ENCODE assay signal across 25 cellular contexts in genomic region chr4:157271166-157271869, GRCh38. TPM values are rescaled to one million over a fixed set of nuclear protein-coding genes. Genes with fewer than 3 reads are reported as not detected.
DNase-seq lines count a peak whose midpoint lies in the region; ATAC-seq and TF ChIP-seq lines count a peak whose summit lies in the region.
"Had no signal": no experiment of that assay in that cellular context is flagged by ENCODE, and none has a peak within 500 bp of the region (broad histone marks: within the 10 kb centered on the region; RNA-seq: fewer than 3 reads in every experiment).

No MANE protein-coding gene starts in this region.

- peaks cover 14% of the 10 kb centered on the region for H3K4me1 Mint-ChIP-seq in WTC11
- H3K4me1 Mint-ChIP-seq in activated T-helper 17 cell treated with anti-CD3 and anti-CD28 coated beads, Interleukin-2, amount 50 U/mL, for 72 hours: no peaks in the 10 kb centered on the region
- H3K4me1 Mint-ChIP-seq: CD4-positive, CD25-positive, alpha-beta regulatory T cell; central memory CD8-positive, alpha-beta T cell; nephron progenitor cell; stimulated activated naive B cell treated with anti-CD40 and anti-IgM and Interleukin-4, amounts not matched to agents 10 μg/mL and 1 μg/mL and 100 μg/mL, for 72 hours had no signal

- CTCF ChIA-PET in WTC11 (lab: Charles Lee): no interaction called here

- H3K27ac Mint-ChIP-seq in WTC11: no peak overlapping the region
- H3K27ac Mint-ChIP-seq in activated T-helper 17 cell treated with anti-CD3 and anti-CD28 coated beads, Interleukin-2, amount 50 U/mL, for 72 hours: no peak overlapping the region
- H3K27ac Mint-ChIP-seq: CD4-positive, CD25-positive, alpha-beta regulatory T cell; stimulated activated naive B cell treated with anti-CD40 and anti-IgM and Interleukin-4, amounts not matched to agents 10 μg/mL and 1 μg/mL and 100 μg/mL, for 72 hours had no signal

- H3K27me3 ChIP-seq in kidney epithelial cell (ENCODE audit: control insufficient read depth, insufficient read depth, low read length): no peaks in the 10 kb centered on the region
- H3K27me3 ChIP-seq: gastrocnemius medialis, Peyer's patch, thyroid gland had no signal

- POLR2A ChIA-PET in WTC11 (lab: Charles Lee): no interaction called here

- H3K27me3 Mint-ChIP-seq in WTC11 (ENCODE audit: low read depth): no peaks in the 10 kb centered on the region
- no peaks in the 10 kb centered on the region for H3K27me3 Mint-ChIP-seq in activated T-helper 17 cell treated with anti-CD3 and anti-CD28 coated beads, Interleukin-2, amount 50 U/mL, for 72 hours
- H3K27me3 Mint-ChIP-seq: CD4-positive, CD25-positive, alpha-beta regulatory T cell; central memory CD8-positive, alpha-beta T cell; stimulated activated naive B cell treated with anti-CD40 and anti-IgM and Interleukin-4, amounts not matched to agents 10 μg/mL and 1 μg/mL and 100 μg/mL, for 72 hours had no signal

- H3K9me3 Mint-ChIP-seq in WTC11: peaks cover 11% of the 10 kb centered on the region
- H3K9me3 Mint-ChIP-seq in activated T-helper 17 cell treated with anti-CD3 and anti-CD28 coated beads, Interleukin-2, amount 50 U/mL, for 72 hours: peaks cover 10% of the 10 kb centered on the region
- H3K9me3 Mint-ChIP-seq: H9 had no signal

- H3K36me3 Mint-ChIP-seq in WTC11: no peaks in the 10 kb centered on the region
- no peaks in the 10 kb centered on the region for H3K36me3 Mint-ChIP-seq in activated T-helper 17 cell treated with anti-CD3 and anti-CD28 coated beads, Interleukin-2, amount 50 U/mL, for 72 hours (ENCODE audit: low read depth)
- H3K36me3 Mint-ChIP-seq: CD4-positive, CD25-positive, alpha-beta regulatory T cell; stimulated activated naive B cell treated with anti-CD40 and anti-IgM and Interleukin-4, amounts not matched to agents 10 μg/mL and 1 μg/mL and 100 μg/mL, for 72 hours had no signal

- H3K36me3 ChIP-seq in kidney epithelial cell (ENCODE audit: control insufficient read depth, insufficient read depth, low read length): no peaks in the 10 kb centered on the region
- H3K36me3 ChIP-seq: gastrocnemius medialis, Peyer's patch, thyroid gland, WERI-Rb-1 had no signal

- no peak overlapping the region for H3K4me3 ChIP-seq in kidney epithelial cell (ENCODE audit: low read depth, low read length)
- H3K4me3 ChIP-seq: gastrocnemius medialis, GM12878, Peyer's patch, thyroid gland had no signal

- H3K4me3 Mint-ChIP-seq in WTC11: no peak overlapping the region
- H3K4me3 Mint-ChIP-seq in activated T-helper 17 cell treated with anti-CD3 and anti-CD28 coated beads, Interleukin-2, amount 50 U/mL, for 72 hours: no peak overlapping the region
- H3K4me3 Mint-ChIP-seq: CD4-positive, CD25-positive, alpha-beta regulatory T cell; central memory CD8-positive, alpha-beta T cell; H9; nephron progenitor cell; stimulated activated naive B cell treated with anti-CD40 and anti-IgM and Interleukin-4, amounts not matched to agents 10 μg/mL and 1 μg/mL and 100 μg/mL, for 72 hours had no signal

- TF ChIP-seq CTCF in WTC11 (IDR thresholded peaks at IDR 0.05) (no peak), kidney epithelial cell (IDR thresholded peaks at IDR 0.05; ENCODE audit: insufficient read depth, low read length, poor library complexity, severe bottlenecking) (no peak)

- DNase-seq in Daoy (ENCODE audit: low read depth) (peak; percentile 63), HT-29 (ENCODE audit: low spot score) (peak; percentile 36), WTC11 (ENCODE audit: low spot score) (no peak), kidney epithelial cell (ENCODE audit: low read depth) (peak; percentile 44), NCI-H1930 (lab: John Stamatoyannopoulos, UW) (no peak), cerebellar nuclear complex (lab: John Stamatoyannopoulos, UW) (no peak)
- DNase-seq: activated CD4-positive, alpha-beta T cell treated with anti-CD3 and anti-CD28 coated beads, Interleukin-2, amount 50 U/mL, for 48 hours; activated T-cell treated with anti-CD3 and anti-CD28 coated beads for 4 hours; CD4-positive, CD25-positive, alpha-beta regulatory T cell; gastrocnemius medialis; H9; left colon; NCI-H1694 treated with DMSO at 0.1 percent for 48 hours; nephron progenitor cell; Peyer's patch; stimulated activated CD4-positive, alpha-beta T cell treated with anti-CD3 and anti-CD28 coated beads, Interleukin-2, amount 100 ng/mL, for 24 hours; stimulated activated naive B cell treated with anti-CD40 and anti-IgM and Interleukin-4, amounts not matched to agents 10 μg/mL and 1 μg/mL and 100 μg/mL, for 72 hours; T-helper 2 cell; thyroid gland had no signal

- ATAC-seq in WTC11 (peak; percentile 26; the same call in 1 of the 2 replicates), GM19455 (IDR thresholded peaks at IDR 0.05; ENCODE audit: unreplicated experiment) (no peak)
- ATAC-seq in activated T-helper 17 cell treated with anti-CD3 and anti-CD28 coated beads, Interleukin-2, amount 50 U/mL, for 72 hours (replicated peaks): no peak
- ATAC-seq: GM12878; left colon; stimulated activated naive B cell treated with anti-CD40 and anti-IgM and Interleukin-4, amounts not matched to agents 10 μg/mL and 1 μg/mL and 100 μg/mL, for 72 hours had no signal

TF ChIP-seq in WTC11, 78 proteins besides CTCF, POLR2A, EP300 and RAD21:
- TF ChIP-seq ATF3 (CRISPR knock-in tag; conservative IDR thresholded peaks at IDR 0.05): no peak
- no peak for TF ChIP-seq ZMAT4 (CRISPR knock-in tag; IDR thresholded peaks at IDR 0.05)
- no peak for TF ChIP-seq JAZF1 (CRISPR knock-in tag; IDR thresholded peaks at IDR 0.05)
- no peak for TF ChIP-seq FOXP1 (CRISPR knock-in tag; IDR thresholded peaks at IDR 0.05; ENCODE audit: borderline replicate concordance)
- TF ChIP-seq TP53 (CRISPR knock-in tag; IDR thresholded peaks at IDR 0.05): no peak

RNA-seq across cellular contexts. Expression of gene GRIA2, which starts 50.8 kb away (rescaled TPM):
- total RNA-seq in Daoy (2014; rRNA removed; shearing (Covaris generic)): 0.17 TPM in 1 of 2 replicates, not detected in the other
- total RNA-seq in HT-29 (2014; rRNA removed; shearing (Covaris generic)): not detected in 2 replicates
- not detected in 3 replicates for total RNA-seq in WTC11 (2021)
- not detected in 2 replicates for total RNA-seq in kidney epithelial cell
- not detected for total RNA-seq in activated T-helper 17 cell treated with anti-CD3 and anti-CD28 coated beads, Interleukin-2, amount 50 U/mL, for 72 hours
- total RNA-seq: CD4-positive, CD25-positive, alpha-beta regulatory T cell; epithelial cell of proximal tubule; gastrocnemius medialis; H9; Peyer's patch had no signal

Comparison
In these comparisons a context has a peak if more than half of its experiments do, and no peak if none do; other contexts are left out.
1. DNase-seq: peak in Daoy (single experiment), HT-29 (single experiment) and kidney epithelial cell (single experiment); none in WTC11 (single experiment), NCI-H1930 (0 of 2) and cerebellar nuclear complex (0 of 2).